ENCODE assay signal across 1 cellular context in the genomic region with DNA sequence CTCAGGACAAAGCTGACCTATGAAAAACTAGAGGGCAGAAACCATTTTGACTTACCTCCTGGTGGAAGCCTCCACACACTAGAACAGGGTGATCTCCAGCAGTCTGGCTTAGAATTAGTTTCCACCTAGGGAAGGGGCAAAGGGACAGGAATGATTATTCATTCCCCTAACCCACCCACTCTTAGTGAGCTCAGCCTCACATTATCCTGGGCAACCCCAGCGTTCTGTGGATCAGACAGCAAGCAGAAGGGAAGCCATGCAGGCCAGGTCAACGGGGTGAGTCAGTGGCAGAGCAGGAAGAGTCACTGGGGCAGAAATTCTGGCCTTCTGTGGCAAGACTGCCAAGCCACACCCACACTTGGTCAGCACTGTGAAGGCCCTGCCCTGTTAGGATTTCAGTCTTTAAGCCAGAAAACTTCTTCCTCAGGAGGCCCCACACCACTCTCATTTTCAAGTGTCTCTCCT.
TF ChIP-seq lines count a peak whose summit lies in the region.

No MANE protein-coding gene starts in this region.

TF ChIP-seq in A549, 52 proteins besides CTCF, POLR2A, EP300 and RAD21 (continued from another document):
- TF ChIP-seq, protein P1, sequence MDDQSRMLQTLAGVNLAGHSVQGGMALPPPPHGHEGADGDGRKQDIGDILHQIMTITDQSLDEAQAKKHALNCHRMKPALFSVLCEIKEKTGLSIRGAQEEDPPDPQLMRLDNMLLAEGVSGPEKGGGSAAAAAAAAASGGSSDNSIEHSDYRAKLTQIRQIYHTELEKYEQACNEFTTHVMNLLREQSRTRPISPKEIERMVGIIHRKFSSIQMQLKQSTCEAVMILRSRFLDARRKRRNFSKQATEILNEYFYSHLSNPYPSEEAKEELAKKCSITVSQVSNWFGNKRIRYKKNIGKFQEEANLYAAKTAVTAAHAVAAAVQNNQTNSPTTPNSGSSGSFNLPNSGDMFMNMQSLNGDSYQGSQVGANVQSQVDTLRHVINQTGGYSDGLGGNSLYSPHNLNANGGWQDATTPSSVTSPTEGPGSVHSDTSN (IDR thresholded peaks at IDR 0.05) = no peak
- no peak for TF ChIP-seq TP53 (CRISPR knock-in tag; IDR thresholded peaks at IDR 0.05)
- TF ChIP-seq TFCP2L1 (CRISPR knock-in tag; IDR thresholded peaks at IDR 0.05) = no peak
- no peak for TF ChIP-seq CBX2 (IDR thresholded peaks at IDR 0.05; ENCODE audit: borderline replicate concordance, low read depth)
- no peak for TF ChIP-seq RARB (CRISPR knock-in tag; IDR thresholded peaks at IDR 0.05)
- no peak for TF ChIP-seq RFX5 (IDR thresholded peaks at IDR 0.05)
